23 cellular contexts compared by ENCODE assay signal in genomic region chr7:136266457-136266856, GRCh38.
A peak's percentile ranks its signal among the peaks of the same experiment; 100 is the strongest.
DNase-seq lines count a peak whose midpoint lies in the region; ATAC-seq and TF ChIP-seq lines count a peak whose summit lies in the region.
"Had no signal": no experiment of that assay in that cellular context is flagged by ENCODE, and none has a peak within 500 bp of the region (broad histone marks: within the 10 kb centered on the region; RNA-seq: fewer than 3 reads in every experiment).

No MANE protein-coding gene starts in this region.

- DNase-seq in sigmoid colon, result peak; percentile 88
- no peak for DNase-seq in activated T-cell treated with anti-CD3 and anti-CD28 coated beads, Interleukin-2, amount 50 U/mL, for 4 hours
- no peak for DNase-seq in activated naive CD8-positive, alpha-beta T cell treated with anti-CD3 and anti-CD28 coated beads for 36 hours
- no peak for DNase-seq in stimulated activated CD4-positive, alpha-beta T cell treated with anti-CD3 and anti-CD28 coated beads, Interleukin-15, amount 100 ng/mL, for 24 hours
- DNase-seq: 8988T; ACHN; BE2C; C1 segment of cervical spinal cord; CD4-positive, alpha-beta memory T cell; CD4-positive, CD25-positive, alpha-beta regulatory T cell; CD8-positive, alpha-beta memory T cell; COR-L47; DMS 273 treated with DMSO at 0.1 percent for 48 hours; DMS153; DMS53; DMS79; DND-41; EL; GDM1 had no signal

- TF ChIP-seq CTCF in sigmoid colon (IDR thresholded peaks at IDR 0.05), result no peak

- H3K9me3 ChIP-seq in muscle layer of colon (ENCODE audit: low read length) (peaks cover 17% of the 10 kb centered on the region), sigmoid colon (peaks cover 0 to 15% (median 7%) of the 10 kb centered on the region in 4 donors)

- no peak overlapping the region for H3K9ac ChIP-seq in muscle layer of colon (ENCODE audit: low read length)
- H3K9ac ChIP-seq: BLaER1 had no signal

- intact Hi-C loops in sigmoid colon (cut with DNase I), result loop anchor here (1.0 to 5.0 kb wide), 2 partner anchors 124 to 233 kb away; no protein-coding TSS in a partner anchor

- ATAC-seq in activated T-cell treated with anti-CD3 and anti-CD28 coated beads, Interleukin-2, amount 50 U/mL, for 4 hours, result no peak
- ATAC-seq: GM12878 had no signal

- TF ChIP-seq POLR2A in sigmoid colon (IDR thresholded peaks at IDR 0.05), result no peak

- H3K27me3 ChIP-seq in muscle layer of colon (ENCODE audit: control insufficient read depth in 1 of 2, insufficient read depth in 2 of 2, low read length in 2 of 2) (no peaks in the 10 kb centered on the region), sigmoid colon (no peaks in the 10 kb centered on the region)
- H3K27me3 ChIP-seq: BE2C, BLaER1 had no signal

- H3K27ac Mint-ChIP-seq in activated naive CD8-positive, alpha-beta T cell treated with anti-CD3 and anti-CD28 coated beads for 36 hours, result no peak overlapping the region
- H3K27ac Mint-ChIP-seq: CD14-positive monocyte; CD4-positive, alpha-beta memory T cell; CD4-positive, CD25-positive, alpha-beta regulatory T cell; CD8-positive, alpha-beta memory T cell had no signal

- H3K4me3 ChIP-seq in muscle layer of colon (ENCODE audit: low read depth in 1 of 2, low read length in 2 of 2), result no peak overlapping the region
- no peak overlapping the region for H3K4me3 ChIP-seq in sigmoid colon
- H3K4me3 ChIP-seq: BLaER1, GM12878 had no signal

- no peaks in the 10 kb centered on the region for H3K36me3 Mint-ChIP-seq in activated T-cell treated with anti-CD3 and anti-CD28 coated beads, Interleukin-2, amount 50 U/mL, for 4 hours (ENCODE audit: insufficient read depth)
- H3K36me3 Mint-ChIP-seq in activated naive CD8-positive, alpha-beta T cell treated with anti-CD3 and anti-CD28 coated beads for 36 hours, result peaks cover 3% of the 10 kb centered on the region
- H3K36me3 Mint-ChIP-seq: CD14-positive monocyte; CD4-positive, alpha-beta memory T cell; CD4-positive, CD25-positive, alpha-beta regulatory T cell had no signal

- peak overlapping the region; percentile 27 for H3K27ac ChIP-seq in muscle layer of colon (ENCODE audit: low read depth, low read length)
- peak overlapping the region in 3 of 4 donors; percentile 30 to 64 (median 54) for H3K27ac ChIP-seq in sigmoid colon
- H3K27ac ChIP-seq: BLaER1 had no signal

- H3K9me3 Mint-ChIP-seq in activated T-cell treated with anti-CD3 and anti-CD28 coated beads, Interleukin-2, amount 50 U/mL, for 4 hours, result peaks cover 31% of the 10 kb centered on the region
- peaks cover 21% of the 10 kb centered on the region for H3K9me3 Mint-ChIP-seq in activated naive CD8-positive, alpha-beta T cell treated with anti-CD3 and anti-CD28 coated beads for 36 hours

- peaks cover 2% of the 10 kb centered on the region for H3K27me3 Mint-ChIP-seq in activated T-cell treated with anti-CD3 and anti-CD28 coated beads, Interleukin-2, amount 50 U/mL, for 4 hours (ENCODE audit: low read depth)
- H3K27me3 Mint-ChIP-seq in activated naive CD8-positive, alpha-beta T cell treated with anti-CD3 and anti-CD28 coated beads for 36 hours, result no peaks in the 10 kb centered on the region
- H3K27me3 Mint-ChIP-seq: CD4-positive, alpha-beta memory T cell; CD4-positive, CD25-positive, alpha-beta regulatory T cell; CD8-positive, alpha-beta memory T cell had no signal

- peaks cover 7% of the 10 kb centered on the region for H3K4me1 ChIP-seq in muscle layer of colon (ENCODE audit: insufficient read depth, low read length)
- H3K4me1 ChIP-seq in sigmoid colon, result peaks cover 0 to 11% (median 2%) of the 10 kb centered on the region in 4 donors
- H3K4me1 ChIP-seq: BLaER1 had no signal

- H3K4me1 Mint-ChIP-seq in activated T-cell treated with anti-CD3 and anti-CD28 coated beads, Interleukin-2, amount 50 U/mL, for 4 hours (ENCODE audit: low read depth), result no peaks in the 10 kb centered on the region
- no peaks in the 10 kb centered on the region for H3K4me1 Mint-ChIP-seq in activated naive CD8-positive, alpha-beta T cell treated with anti-CD3 and anti-CD28 coated beads for 36 hours
- H3K4me1 Mint-ChIP-seq: CD14-positive monocyte; CD4-positive, alpha-beta memory T cell; CD4-positive, CD25-positive, alpha-beta regulatory T cell; CD8-positive, alpha-beta memory T cell had no signal

- no peak overlapping the region for H3K4me3 Mint-ChIP-seq in activated T-cell treated with anti-CD3 and anti-CD28 coated beads, Interleukin-2, amount 50 U/mL, for 4 hours
- H3K4me3 Mint-ChIP-seq in activated naive CD8-positive, alpha-beta T cell treated with anti-CD3 and anti-CD28 coated beads for 36 hours, result no peak overlapping the region
- H3K4me3 Mint-ChIP-seq: CD14-positive monocyte; CD4-positive, alpha-beta memory T cell; CD4-positive, CD25-positive, alpha-beta regulatory T cell; CD8-positive, alpha-beta memory T cell had no signal

- H3K36me3 ChIP-seq in muscle layer of colon (ENCODE audit: insufficient read depth, low read length) (no peaks in the 10 kb centered on the region), sigmoid colon (no peaks in the 10 kb centered on the region)
- H3K36me3 ChIP-seq: BE2C, BLaER1 had no signal

- peak in 2 of 4 donors; percentile 9 to 64 for TF ChIP-seq EP300 in sigmoid colon (IDR thresholded peaks at IDR 0.05)
